20 cellular contexts compared by ENCODE assay signal in the genomic region with DNA sequence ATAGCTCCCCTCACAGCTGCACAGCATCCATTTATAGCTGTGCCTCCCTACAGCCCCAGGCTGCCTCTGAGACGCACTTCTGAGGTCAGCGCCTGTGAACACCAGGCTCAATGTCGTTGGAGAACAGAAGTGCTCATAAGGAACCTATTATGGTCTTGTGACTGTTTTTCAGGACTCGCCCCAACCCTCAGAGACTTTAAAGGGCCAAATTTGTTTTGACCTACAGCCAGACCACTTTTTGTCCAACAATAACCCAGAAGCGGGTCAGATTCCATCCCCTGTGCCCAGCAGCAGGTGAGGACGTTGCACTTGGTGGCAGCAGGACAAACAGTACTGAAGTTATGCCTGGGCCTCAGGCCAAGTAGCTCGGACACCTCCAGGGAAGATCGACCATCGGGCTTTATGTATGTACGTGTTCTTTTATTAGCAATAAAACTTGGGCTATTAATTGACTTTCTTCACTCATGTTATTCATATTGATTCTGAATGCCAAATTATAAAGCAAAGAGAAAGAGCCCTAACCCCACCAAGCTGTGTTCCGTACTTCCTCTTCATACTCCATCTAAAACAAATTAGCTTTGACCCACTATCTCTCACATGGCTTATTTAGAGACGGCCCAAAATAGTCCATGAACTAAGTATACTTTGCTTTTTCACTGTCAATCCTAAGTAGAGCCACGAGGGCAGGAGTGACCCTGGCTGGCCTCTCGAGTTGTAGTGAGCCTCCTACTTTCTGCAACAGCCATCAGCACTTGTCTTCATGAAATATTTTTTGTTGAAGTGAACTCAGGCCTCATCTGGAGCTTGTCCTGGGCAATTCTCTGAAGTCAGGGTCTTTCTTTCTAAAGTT.
"Had no signal": no experiment of that assay in that cellular context is flagged by ENCODE, and none has a peak within 500 bp of the region (broad histone marks: within the 10 kb centered on the region; RNA-seq: fewer than 3 reads in every experiment).

No MANE protein-coding gene starts in this region.

- H3K27ac ChIP-seq: gastroesophageal sphincter, parathyroid adenoma, skin epidermis, suprapubic skin had no signal

- H3K27me3 Mint-ChIP-seq: brain; stimulated activated naive CD8-positive, alpha-beta T cell treated with anti-CD3 and anti-CD28 coated beads, Interleukin-15, amount 100 ng/mL, for 72 hours had no signal

- H3K4me3 Mint-ChIP-seq: activated naive CD8-positive, alpha-beta T cell treated with anti-CD3 and anti-CD28 coated beads, Interleukin-2, amount 10 ng/mL, durations not matched to agents 7 days and 5 days; brain; immature natural killer cell; mesothelial cell of epicardium; nephron; stimulated activated naive CD8-positive, alpha-beta T cell treated with anti-CD3 and anti-CD28 coated beads, Interleukin-15, amount 100 ng/mL, for 72 hours had no signal

- DNase-seq: activated CD4-positive, alpha-beta T cell treated with anti-CD3 and anti-CD28 coated beads, Interleukin-2, amount 50 U/mL, for 48 hours; activated naive CD4-positive, alpha-beta T cell; activated naive CD8-positive, alpha-beta T cell treated with anti-CD3 and anti-CD28 coated beads, Interleukin-2, amount 10 ng/mL, durations not matched to agents 7 days and 5 days; amygdala; erythroblast; immature natural killer cell; kidney glomerular epithelial cell; stimulated activated CD4-positive, alpha-beta T cell treated with anti-CD3 and anti-CD28 coated beads, Interleukin-15, amount 100 ng/mL, for 24 hours; stimulated activated CD4-positive, alpha-beta T cell treated with anti-CD3 and anti-CD28 coated beads, Interleukin-4, amount 100 ng/mL, for 1 hour; stimulated activated naive CD8-positive, alpha-beta T cell treated with anti-CD3 and anti-CD28 coated beads, Interleukin-15, amount 100 ng/mL, for 72 hours; trophoblast cell had no signal

- H3K36me3 ChIP-seq: gastroesophageal sphincter, suprapubic skin had no signal

- H3K4me1 Mint-ChIP-seq: activated naive CD8-positive, alpha-beta T cell treated with anti-CD3 and anti-CD28 coated beads, Interleukin-2, amount 10 ng/mL, durations not matched to agents 7 days and 5 days; brain; immature natural killer cell; mesothelial cell of epicardium; nephron; stimulated activated naive CD8-positive, alpha-beta T cell treated with anti-CD3 and anti-CD28 coated beads, Interleukin-15, amount 100 ng/mL, for 72 hours had no signal

- H3K9me3 ChIP-seq: suprapubic skin had no signal

- H3K36me3 Mint-ChIP-seq: activated naive CD8-positive, alpha-beta T cell treated with anti-CD3 and anti-CD28 coated beads, Interleukin-2, amount 10 ng/mL, durations not matched to agents 7 days and 5 days; brain; immature natural killer cell; mesothelial cell of epicardium had no signal

- H3K4me1 ChIP-seq: gastroesophageal sphincter, parathyroid adenoma, suprapubic skin had no signal

- H3K27ac Mint-ChIP-seq: activated naive CD8-positive, alpha-beta T cell treated with anti-CD3 and anti-CD28 coated beads, Interleukin-2, amount 10 ng/mL, durations not matched to agents 7 days and 5 days; brain; immature natural killer cell; mesothelial cell of epicardium; nephron; stimulated activated naive CD8-positive, alpha-beta T cell treated with anti-CD3 and anti-CD28 coated beads, Interleukin-15, amount 100 ng/mL, for 72 hours had no signal

- H3K4me3 ChIP-seq: coronary artery, gastroesophageal sphincter, lung, skin epidermis, suprapubic skin had no signal

- ATAC-seq: gastroesophageal sphincter; stimulated activated naive CD8-positive, alpha-beta T cell treated with anti-CD3 and anti-CD28 coated beads, Interleukin-15, amount 100 ng/mL, for 72 hours had no signal

- H3K9me3 Mint-ChIP-seq: activated naive CD8-positive, alpha-beta T cell treated with anti-CD3 and anti-CD28 coated beads, Interleukin-2, amount 10 ng/mL, durations not matched to agents 7 days and 5 days; mesothelial cell of epicardium had no signal
